8 cellular contexts compared by ENCODE assay signal in the genomic region with DNA sequence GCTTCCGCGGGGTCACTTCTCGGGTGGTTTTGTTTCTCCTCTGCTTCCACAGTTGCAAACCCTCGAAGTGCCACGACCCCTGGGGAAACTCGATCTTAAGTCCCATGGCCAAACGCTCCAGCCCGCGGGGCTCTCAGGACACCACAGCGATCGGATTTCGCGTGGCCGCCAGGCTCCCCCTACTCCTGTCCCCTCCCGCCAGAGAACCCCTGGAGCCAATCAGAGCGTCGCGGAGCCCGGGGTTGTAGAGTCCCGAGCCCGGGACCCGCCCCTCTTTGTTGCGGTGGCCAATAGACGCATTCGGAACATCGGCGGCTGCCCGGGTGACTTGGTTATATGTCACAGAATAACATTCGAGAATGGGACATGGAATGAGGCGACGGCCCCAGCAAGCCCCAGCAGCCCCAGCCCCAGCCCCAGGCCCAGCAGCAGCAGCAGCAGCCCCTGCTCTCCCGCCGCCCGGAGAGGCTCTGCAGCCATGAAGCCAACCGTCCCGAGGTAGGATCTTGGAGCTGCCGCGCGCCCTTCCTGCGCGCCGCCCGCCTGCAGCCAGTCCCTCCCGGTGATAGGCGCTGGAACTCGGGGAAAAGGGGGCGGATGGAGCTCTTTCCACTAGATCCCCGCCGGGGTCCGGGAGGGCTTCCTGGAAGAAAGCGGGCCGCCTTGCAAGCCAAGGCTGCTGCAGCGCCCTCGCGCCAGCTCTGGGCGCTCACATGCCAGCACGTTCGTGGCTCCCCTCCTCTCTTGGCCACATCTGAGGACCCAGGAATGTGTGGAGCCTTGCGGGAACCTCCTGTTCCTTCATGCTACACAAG.
DNase-seq lines count a peak whose midpoint lies in the region; ATAC-seq and TF ChIP-seq lines count a peak whose summit lies in the region.

A gene (plus strand): TSS at position 299 of the 815 bp plus-strand sequence. CDS start 1,002 bp downstream, outside the sequence.

- H3K27ac ChIP-seq in effector memory CD4-positive, alpha-beta T cell (ENCODE audit: insufficient read depth, low read length, poor library complexity, severe bottlenecking): no peak within 1 kb of the TSS

- TF ChIP-seq CTCF in AG10803 (conservative IDR thresholded peaks at IDR 0.05; ENCODE audit: low read length): no peak

- ATAC-seq in GM18873 (IDR thresholded peaks at IDR 0.05; ENCODE audit: low FRiP score, unreplicated experiment) (peak; percentile 88), HG03108 (IDR thresholded peaks at IDR 0.05; ENCODE audit: unreplicated experiment) (peak; percentile 94), memory B cell (ENCODE audit: low read depth) (peak; percentile 97)

- H3K4me3 Mint-ChIP-seq in memory B cell: peak within 1 kb of the TSS; percentile 84

- H3K36me3 Mint-ChIP-seq in memory B cell: no peaks in the 10 kb centered on the region

- H3K4me3 ChIP-seq in AG10803 (ENCODE audit: low read length): peak within 1 kb of the TSS; percentile 54
- H3K4me3 ChIP-seq in effector memory CD4-positive, alpha-beta T cell (ENCODE audit: insufficient read depth, low read depth, low read length, poor library complexity, severe bottlenecking): peak within 1 kb of the TSS; percentile 49

- peaks cover 16% of the 10 kb centered on the region for H3K4me1 Mint-ChIP-seq in memory B cell

- peaks cover 6% of the 10 kb centered on the region for H3K27me3 ChIP-seq in effector memory CD4-positive, alpha-beta T cell (replicated peaks; ENCODE audit: control insufficient read depth, insufficient read depth, low read length, poor library complexity, severe bottlenecking)

- DNase-seq in AG10803 (ENCODE audit: low read depth) (peak; percentile 41), NCI-H2227 treated with DMSO at 0.1 percent for 48 hours (lab: John Stamatoyannopoulos, UW) (peak; percentile 87), memory B cell (ENCODE audit: low spot score in 2 of 2) (peak; percentile 49 to 60)
- DNase-seq in activated CD4-positive, alpha-beta T cell treated with anti-CD3 and anti-CD28 coated beads, Interleukin-2, amount 50 U/mL, for 1 hour: peak; percentile 57
- peak; percentile 1 to 24 (median 11) for DNase-seq in effector memory CD4-positive, alpha-beta T cell
- DNase-seq in stimulated activated CD8-positive, alpha-beta memory T cell treated with anti-CD3 and anti-CD28 coated beads, Interleukin-12 subunit alpha, Interleukin-12 subunit beta, amount 100 ng/mL, for 24 hours (ENCODE audit: extremely low read depth): peak; percentile 31

- no peak within 1 kb of the TSS for H3K27ac Mint-ChIP-seq in memory B cell

- H3K9me3 Mint-ChIP-seq in memory B cell: no peaks in the 10 kb centered on the region

- H3K27me3 Mint-ChIP-seq in memory B cell: peaks cover 4% of the 10 kb centered on the region

- peaks cover 9% of the 10 kb centered on the region for H3K4me1 ChIP-seq in effector memory CD4-positive, alpha-beta T cell (ENCODE audit: control insufficient read depth, insufficient read depth, low read length, poor library complexity, severe bottlenecking)

- H3K36me3 ChIP-seq in effector memory CD4-positive, alpha-beta T cell (ENCODE audit: control insufficient read depth, insufficient read depth, low read length): no peaks in the 10 kb centered on the region

- H3K9me3 ChIP-seq in effector memory CD4-positive, alpha-beta T cell (ENCODE audit: control insufficient read depth, low read length): no peaks in the 10 kb centered on the region

Comparison
In these comparisons a context has a peak if more than half of its experiments do, and no peak if none do; other contexts are left out.
1. DNase-seq: peak in every context shown above with its lines; median percentile 87 in NCI-H2227 treated with DMSO at 0.1 percent for 48 hours; 57 in activated CD4-positive, alpha-beta T cell treated with anti-CD3 and anti-CD28 coated beads, Interleukin-2, amount 50 U/mL, for 1 hour; 54 in memory B cell; 41 in AG10803; 31 in stimulated activated CD8-positive, alpha-beta memory T cell treated with anti-CD3 and anti-CD28 coated beads, Interleukin-12 subunit alpha, Interleukin-12 subunit beta, amount 100 ng/mL, for 24 hours; 11 in effector memory CD4-positive, alpha-beta T cell.